In the genomic region with DNA sequence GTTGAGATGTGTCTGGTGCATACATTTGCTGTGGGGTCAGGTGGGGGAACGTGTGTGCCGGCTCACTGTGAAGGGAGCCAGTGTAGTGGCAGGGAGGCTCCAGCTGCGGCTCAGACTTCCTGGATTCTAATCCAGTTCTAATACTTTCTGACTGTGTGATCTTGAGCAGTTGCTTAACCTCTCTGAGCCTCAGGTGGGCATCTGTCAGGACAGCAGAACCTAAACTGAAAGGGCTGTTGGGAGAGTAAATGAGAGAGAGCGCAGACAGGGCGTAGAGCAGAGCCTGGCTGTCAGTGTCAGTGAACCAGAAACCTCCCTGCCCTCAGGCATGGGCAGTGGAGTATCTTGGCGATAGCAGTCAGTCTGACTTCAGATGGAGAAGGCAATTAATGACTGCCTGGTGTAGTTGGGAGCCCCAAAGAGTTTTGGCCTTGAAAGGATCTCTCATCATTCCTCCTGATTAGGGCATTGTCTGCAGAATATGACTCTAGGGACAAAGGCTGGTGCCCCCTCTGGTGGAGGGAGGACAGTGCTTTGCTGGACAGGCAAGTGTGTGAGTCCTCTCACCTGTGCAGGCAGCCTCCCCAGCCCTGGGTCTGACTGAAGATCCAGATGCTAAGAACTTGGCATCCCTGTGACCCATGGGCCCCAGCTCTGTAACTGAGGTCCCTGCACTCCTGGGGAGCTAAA, we compare ENCODE assay signal across 9 cellular contexts. TPM values are rescaled to one million over a fixed set of nuclear protein-coding genes. Genes with fewer than 3 reads are reported as not detected.
A peak's percentile ranks its signal among the peaks of the same experiment; 100 is the strongest.
DNase-seq lines count a peak whose midpoint lies in the region; ATAC-seq and TF ChIP-seq lines count a peak whose summit lies in the region.
"Had no signal": no experiment of that assay in that cellular context is flagged by ENCODE, and none has a peak within 500 bp of the region (broad histone marks: within the 10 kb centered on the region; RNA-seq: fewer than 3 reads in every experiment).

No MANE protein-coding gene starts in this region.

- H3K23ac ChIP-seq in IMR-90 (ENCODE audit: low read depth, low read length): no peak overlapping the region

- no peaks in the 10 kb centered on the region for H3K36me3 Mint-ChIP-seq in progenitor cell of endocrine pancreas (ENCODE audit: insufficient read depth)

- H3K14ac ChIP-seq in IMR-90 (replicated peaks; ENCODE audit: low read depth, low read length): no peak overlapping the region

- no peak overlapping the region for H2BK20ac ChIP-seq in IMR-90 (ENCODE audit: low read depth, low read length)

- H3K27me3 ChIP-seq in IMR-90 (ENCODE audit: control insufficient read depth, insufficient read depth, low read length): peaks cover 40% of the 10 kb centered on the region
- H3K27me3 ChIP-seq: SJCRH30 had no signal

- no peak overlapping the region for H3K27ac Mint-ChIP-seq in progenitor cell of endocrine pancreas

- no peaks in the 10 kb centered on the region for H3K9me1 ChIP-seq in IMR-90 (ENCODE audit: insufficient read depth, low read length)

- no peak overlapping the region for H4K8ac ChIP-seq in IMR-90 (ENCODE audit: low read depth in 2 of 2, low read length in 2 of 2)

- no peak overlapping the region for H2AFZ ChIP-seq in IMR-90 (replicated peaks; ENCODE audit: low read length, poor library complexity)

- H3K4me1 Mint-ChIP-seq in progenitor cell of endocrine pancreas (ENCODE audit: low read depth): peaks cover 39% of the 10 kb centered on the region

- no peak overlapping the region for H3K18ac ChIP-seq in IMR-90 (ENCODE audit: low read depth, low read length)

- no peak overlapping the region for H3K4me2 ChIP-seq in IMR-90 (ENCODE audit: low read depth, low read length)

- H3K9me3 Mint-ChIP-seq in progenitor cell of endocrine pancreas (ENCODE audit: low read depth): no peaks in the 10 kb centered on the region

- peak; percentile 45 for TF ChIP-seq CTCF in IMR-90 (conservative IDR thresholded peaks at IDR 0.05; ENCODE audit: low read depth, low read length)
- TF ChIP-seq CTCF in progenitor cell of endocrine pancreas (IDR thresholded peaks at IDR 0.05; ENCODE audit: unreplicated experiment): peak; percentile 60

- no peak overlapping the region for H3K4ac ChIP-seq in IMR-90 (ENCODE audit: low read depth, low read length)

- no peak overlapping the region for H2BK15ac ChIP-seq in IMR-90 (ENCODE audit: low read depth, low read length)

- POLR2A ChIA-PET in IMR-90 (lab: Charles Lee; ENCODE audit: unreplicated experiment): interaction anchor here (0.6 kb wide), 1 partner anchor 33 kb away, joined by 6 read pairs; no protein-coding TSS in a partner anchor

- no peak overlapping the region for H3K56ac ChIP-seq in IMR-90 (ENCODE audit: extremely low read depth, insufficient read depth, low read length)

- CTCF ChIA-PET in IMR-90 (lab: Yijun Ruan, JAX): interaction anchor here (0.8 to 4.4 kb wide), 3 partner anchors 25 to 71 kb away, joined by 3 to 74 read pairs (median 3); no protein-coding TSS in a partner anchor

- H3K36me3 ChIP-seq in IMR-90 (ENCODE audit: control insufficient read depth, insufficient read depth, low read length): no peaks in the 10 kb centered on the region
- H3K36me3 ChIP-seq: SJCRH30 had no signal

- H2AK9ac ChIP-seq in IMR-90 (replicated peaks; ENCODE audit: low read depth, low read length, poor library complexity): no peak overlapping the region

- in situ Hi-C loops in IMR-90 (cut with MboI; ENCODE audit: low sequenced_read_pairs): loop anchor here (5.0 to 10.0 kb wide), 2 partner anchors 34 to 51 kb away; no protein-coding TSS in a partner anchor

- no peak overlapping the region for H3K4me3 ChIP-seq in IMR-90 (ENCODE audit: insufficient read depth, low read depth, low read length)
- H3K4me3 ChIP-seq: SJCRH30 had no signal

- H2AK5ac ChIP-seq in IMR-90 (ENCODE audit: low read depth, low read length): peak overlapping the region; percentile 38; the same call in 1 of the 2 replicates

- TF ChIP-seq RAD21 in IMR-90 (IDR thresholded peaks at IDR 0.05; ENCODE audit: low read length): peak; percentile 40

- no peaks in the 10 kb centered on the region; the same call in none of the 2 replicates for H4K20me1 ChIP-seq in IMR-90 (ENCODE audit: insufficient read depth, low read length)

- no peak overlapping the region for H4K5ac ChIP-seq in IMR-90 (ENCODE audit: low read depth, low read length)

- intact Hi-C loops in IMR-90 (cut with micrococcal nuclease): no loop called here

- ATAC-seq in IMR-90 (ENCODE audit: low read depth): no peak
- ATAC-seq in HG02884 (IDR thresholded peaks at IDR 0.05; ENCODE audit: unreplicated experiment): no peak
- no peak for ATAC-seq in GM21723 (IDR thresholded peaks at IDR 0.05; ENCODE audit: unreplicated experiment)
- ATAC-seq in GM21576 (IDR thresholded peaks at IDR 0.05; ENCODE audit: unreplicated experiment): no peak

- H2BK5ac ChIP-seq in IMR-90 (ENCODE audit: low read depth, low read length, poor library complexity, severe bottlenecking): no peak overlapping the region

- H4K91ac ChIP-seq in IMR-90 (ENCODE audit: insufficient read depth, low read depth, low read length): no peak overlapping the region

- DNase-seq in DMS 273 (lab: John Stamatoyannopoulos, UW; ENCODE audit: unreplicated experiment): peak; percentile 23
- no peak for DNase-seq in DMS 273 treated with DMSO at 0.1 percent for 48 hours (lab: John Stamatoyannopoulos, UW)
- peak; percentile 16 for DNase-seq in IMR-90
- DNase-seq in cerebellar cortex (ENCODE audit: low spot score): peak; percentile 66
- peak; percentile 28 for DNase-seq in progenitor cell of endocrine pancreas (ENCODE audit: low spot score, unreplicated experiment)

- TF ChIP-seq POLR2A in IMR-90 (IDR thresholded peaks at IDR 0.05; ENCODE audit: low read depth, low read length): no peak

- no peak overlapping the region for H3K9ac ChIP-seq in IMR-90 (ENCODE audit: low read depth, low read length)

- H3K27me3 Mint-ChIP-seq in progenitor cell of endocrine pancreas: peaks cover 44% of the 10 kb centered on the region

- 100% methylated on average over 1 of the region's 6 CpGs; no CpG with 5 or more reads in 1 of the 2 experiments for WGBS in IMR-90 (ENCODE audit: extremely low coverage in 2 of 2, insufficient read length in 1 of 2), 2 experiments

- dilution Hi-C loops in IMR-90 (cut with HindIII; ENCODE audit: low sequenced_read_pairs, unreplicated experiment): no loop called here

- H3K79me1 ChIP-seq in IMR-90 (ENCODE audit: low read depth in 1 of 2, low read length in 2 of 2): no peaks in the 10 kb centered on the region

- no peak overlapping the region for H3K4me3 Mint-ChIP-seq in progenitor cell of endocrine pancreas (ENCODE audit: low read depth)

- H3K9me3 ChIP-seq in IMR-90 (ENCODE audit: control insufficient read depth, insufficient read depth, low read length): no peaks in the 10 kb centered on the region
- H3K9me3 ChIP-seq: SJCRH30 had no signal

- peaks cover 36% of the 10 kb centered on the region for H3K4me1 ChIP-seq in IMR-90 (ENCODE audit: control insufficient read depth, insufficient read depth, low read length)

- no peak overlapping the region for H3K27ac ChIP-seq in IMR-90 (ENCODE audit: insufficient read depth, low read length)
- H3K27ac ChIP-seq: SJCRH30 had no signal

- no peak overlapping the region for H2BK120ac ChIP-seq in IMR-90 (ENCODE audit: low read depth, low read length)

- no TSS peak for BruUV-seq in IMR-90 (replicated peaks; lab: Mats Ljungman, UMichigan)

TF ChIP-seq in IMR-90, 13 proteins besides CTCF, POLR2A, EP300 and RAD21:
- TF ChIP-seq MXI1 (IDR thresholded peaks at IDR 0.05; ENCODE audit: borderline replicate concordance, low read depth, low read length): no peak
- peak; percentile 32; the same call in 1 of the 2 replicates for TF ChIP-seq SMC3 (IDR thresholded peaks at IDR 0.05; ENCODE audit: low read depth, low read length)
TF ChIP-seq in IMR-90: peak in this region for 1.

RNA-seq across cellular contexts. Expression of a gene that starts 9.6 kb away (rescaled TPM):
- total RNA-seq in IMR-90 (2012; rRNA removed) (not detected in 2 replicates), progenitor cell of endocrine pancreas (not detected in 2 replicates)
- not detected in 2 replicates for polyA plus RNA-seq in IMR-90 (2012; rRNA removed)
- not detected in 2 replicates for polyA plus RNA-seq in IMR-90 (2012; cell fraction: cytosol; rRNA removed)
- not detected in 2 replicates for polyA plus RNA-seq in IMR-90 (2012; cell fraction: nucleus; rRNA removed; ENCODE audit: low replicate concordance)

RNA-seq across cellular contexts. Expression of a gene that starts 18.3 kb away (rescaled TPM):
- total RNA-seq in IMR-90 (2012; rRNA removed): under 0.01 and 0.18 TPM in 2 replicates
- polyA plus RNA-seq in IMR-90 (2012; rRNA removed): 0.19 and 0.22 TPM in 2 replicates
- polyA plus RNA-seq in IMR-90 (2012; cell fraction: cytosol; rRNA removed): 0.27 and 0.75 TPM in 2 replicates
- polyA plus RNA-seq in IMR-90 (2012; cell fraction: nucleus; rRNA removed; ENCODE audit: low replicate concordance): 0.26 and 0.50 TPM in 2 replicates
- total RNA-seq in progenitor cell of endocrine pancreas: 0.38 and 0.40 TPM in 2 replicates
- total RNA-seq: SJCRH30 had no signal

RNA-seq across cellular contexts. Expression of a gene that starts 28.9 kb away (rescaled TPM):
- total RNA-seq in IMR-90 (2012; rRNA removed): 0.28 and 0.36 TPM in 2 replicates
- polyA plus RNA-seq in IMR-90 (2012; rRNA removed): 1.1 TPM in 2 replicates
- polyA plus RNA-seq in IMR-90 (2012; cell fraction: cytosol; rRNA removed): 0.19 and 0.24 TPM in 2 replicates
- polyA plus RNA-seq in IMR-90 (2012; cell fraction: nucleus; rRNA removed; ENCODE audit: low replicate concordance): 13.5 and 14.9 TPM in 2 replicates
- 5.8 and 6.2 TPM in 2 replicates for total RNA-seq in progenitor cell of endocrine pancreas

RNA-seq across cellular contexts. Expression of a gene that starts 40.9 kb away (rescaled TPM):
- not detected in 2 replicates for total RNA-seq in IMR-90 (2012; rRNA removed)
- polyA plus RNA-seq in IMR-90 (2012; rRNA removed): 0.16 TPM in 1 of 2 replicates, not detected in the other
- 0.09 TPM in 1 of 2 replicates, not detected in the other for polyA plus RNA-seq in IMR-90 (2012; cell fraction: cytosol; rRNA removed)
- not detected in 2 replicates for polyA plus RNA-seq in IMR-90 (2012; cell fraction: nucleus; rRNA removed; ENCODE audit: low replicate concordance)
- total RNA-seq in progenitor cell of endocrine pancreas: not detected in 2 replicates

RNA-seq across cellular contexts. Expression of a gene that starts 47.5 kb away (rescaled TPM):
- total RNA-seq in IMR-90 (2012; rRNA removed) (4.7 and 8.1 TPM in 2 replicates), progenitor cell of endocrine pancreas (32.6 and 34.4 TPM in 2 replicates)
- 8.1 and 12.3 TPM in 2 replicates for polyA plus RNA-seq in IMR-90 (2012; rRNA removed)
- polyA plus RNA-seq in IMR-90 (2012; cell fraction: cytosol; rRNA removed): 6.1 and 8.4 TPM in 2 replicates
- polyA plus RNA-seq in IMR-90 (2012; cell fraction: nucleus; rRNA removed; ENCODE audit: low replicate concordance): 6.5 and 13.2 TPM in 2 replicates
